8 cellular contexts compared by ENCODE assay signal in genomic region chr7:30062587-30062986, GRCh38. TPM values are rescaled to one million over a fixed set of nuclear protein-coding genes. Genes with fewer than 3 reads are reported as not detected.
DNase-seq lines count a peak whose midpoint lies in the region; ATAC-seq, FAIRE-seq and TF ChIP-seq lines count a peak whose summit lies in the region.

No MANE protein-coding gene starts in this region.

- no peak for TF ChIP-seq CTCF in omental fat pad (IDR thresholded peaks at IDR 0.05)

- ATAC-seq in Right ventricle myocardium inferior (peak; percentile 70), omental fat pad (ENCODE audit: low FRiP score) (peak; percentile 79), GM21515 (IDR thresholded peaks at IDR 0.05; ENCODE audit: unreplicated experiment) (no peak)

- FAIRE-seq in HTR-8/SVneo (lab: Jason Lieb, UNC) = no peak

- no peak for DNase-seq in Right ventricle myocardium inferior (ENCODE audit: missing footprints)
- DNase-seq in cardiac septum (ENCODE audit: low spot score) = no peak
- peak; percentile 39 for DNase-seq in HTR-8/SVneo (ENCODE audit: insufficient read length, low spot score)
- DNase-seq in SHP77 treated with DMSO at 0.1 percent for 48 hours (lab: John Stamatoyannopoulos, UW) = peak; percentile 26
- peak; percentile 43 for DNase-seq in fibroblast of gingiva (ENCODE audit: low read depth)
- DNase-seq in omental fat pad (ENCODE audit: low spot score) = no peak
- DNase-seq in T1000 (lab: John Stamatoyannopoulos, UW) = no peak

- intact Hi-C loops in Right ventricle myocardium inferior (cut with DNase I) = no loop called here
- intact Hi-C loops in cardiac septum (cut with DNase I) = loop anchor here (10.0 kb wide), 1 partner anchor 108 kb away; no protein-coding TSS in a partner anchor

RNA-seq across cellular contexts. Expression of gene PLEKHA8, which starts 34.4 kb away (rescaled TPM):
- total RNA-seq in Right ventricle myocardium inferior (3.9 TPM), cardiac septum (5.7 TPM), omental fat pad (10 to 100 TPM in 2 of 4 donors, 1 to 10 TPM in 2; 4.6 to 11.8 (median 8.1) TPM)

RNA-seq across cellular contexts. Expression of gene FKBP14, which starts 36.1 kb away (rescaled TPM):
- 8.5 TPM for total RNA-seq in Right ventricle myocardium inferior
- 13.8 TPM for total RNA-seq in cardiac septum
- total RNA-seq in omental fat pad = 10 to 100 TPM in 2 of 4 donors, 1 to 10 TPM in 2; 5.8 to 10.9 (median 9.1) TPM

Comparison
In these comparisons a context has a peak if more than half of its experiments do, and no peak if none do; other contexts are left out.
1. DNase-seq: peak in HTR-8/SVneo (single experiment), SHP77 treated with DMSO at 0.1 percent for 48 hours (single experiment) and fibroblast of gingiva (single experiment); none in Right ventricle myocardium inferior (single experiment), cardiac septum (single experiment), omental fat pad (single experiment) and T1000 (single experiment).